Comparison of ENCODE assay signal across 1 cellular context in the genomic region with DNA sequence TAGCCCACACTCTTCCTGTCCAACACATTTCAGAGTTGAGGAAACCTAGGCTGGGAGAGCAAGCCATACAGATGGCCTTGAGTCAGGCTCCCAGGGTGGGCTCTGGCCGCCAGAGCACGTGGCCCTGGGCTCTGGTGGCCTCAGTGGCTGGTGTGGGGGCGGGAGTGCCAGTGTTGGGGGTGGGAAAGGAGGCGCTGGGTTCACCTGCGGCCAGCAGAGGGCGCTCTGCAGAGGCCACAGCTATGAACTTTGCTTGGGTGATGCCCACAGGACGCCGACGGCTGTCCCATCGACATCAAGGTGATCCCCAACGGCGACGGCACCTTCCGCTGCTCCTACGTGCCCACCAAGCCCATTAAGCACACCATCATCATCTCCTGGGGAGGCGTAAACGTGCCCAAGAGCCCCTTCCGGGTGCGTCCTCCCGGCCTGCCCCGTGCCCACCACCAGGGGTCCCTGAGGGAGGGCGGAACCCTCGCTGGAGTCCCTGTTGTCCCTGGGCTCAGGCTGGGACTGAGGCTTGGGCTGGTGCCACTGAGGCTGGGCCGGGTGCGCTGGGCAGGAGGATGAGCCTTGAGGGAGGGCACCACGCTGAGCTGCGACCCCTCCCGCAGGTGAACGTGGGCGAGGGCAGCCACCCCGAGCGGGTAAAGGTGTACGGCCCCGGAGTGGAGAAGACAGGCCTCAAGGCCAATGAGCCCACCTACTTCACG.
TF ChIP-seq lines count a peak whose summit lies in the region.

No MANE protein-coding gene starts in this region.

TF ChIP-seq in H1, 55 proteins besides CTCF, POLR2A, EP300 and RAD21:
- TF ChIP-seq, protein P1, sequence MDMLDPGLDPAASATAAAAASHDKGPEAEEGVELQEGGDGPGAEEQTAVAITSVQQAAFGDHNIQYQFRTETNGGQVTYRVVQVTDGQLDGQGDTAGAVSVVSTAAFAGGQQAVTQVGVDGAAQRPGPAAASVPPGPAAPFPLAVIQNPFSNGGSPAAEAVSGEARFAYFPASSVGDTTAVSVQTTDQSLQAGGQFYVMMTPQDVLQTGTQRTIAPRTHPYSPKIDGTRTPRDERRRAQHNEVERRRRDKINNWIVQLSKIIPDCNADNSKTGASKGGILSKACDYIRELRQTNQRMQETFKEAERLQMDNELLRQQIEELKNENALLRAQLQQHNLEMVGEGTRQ (IDR thresholded peaks at IDR 0.05; ENCODE audit: low read length), result peak; percentile 30; the same call in 1 of the 2 replicates
- TF ChIP-seq, protein P2, sequence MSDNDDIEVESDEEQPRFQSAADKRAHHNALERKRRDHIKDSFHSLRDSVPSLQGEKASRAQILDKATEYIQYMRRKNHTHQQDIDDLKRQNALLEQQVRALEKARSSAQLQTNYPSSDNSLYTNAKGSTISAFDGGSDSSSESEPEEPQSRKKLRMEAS (IDR thresholded peaks at IDR 0.05), result peak; percentile 96
- TF ChIP-seq YY1 (IDR thresholded peaks at IDR 0.05; ENCODE audit: low read depth, low read length), result 0 out of 2 replicates have a peak, but pooled peaks have one; percentile 12
- TF ChIP-seq TCF12 (IDR thresholded peaks at IDR 0.05; ENCODE audit: low read depth, low read length), result 0 out of 2 replicates have a peak, but pooled peaks have one; percentile 4
- no peak for TF ChIP-seq SP4 (IDR thresholded peaks at IDR 0.05; ENCODE audit: low read length)
- TF ChIP-seq SP1 (IDR thresholded peaks at IDR 0.05; ENCODE audit: low read depth, low read length), result 0 out of 2 replicates have a peak, but pooled peaks have one; percentile 5
- peak; percentile 98 for TF ChIP-seq EGR1 (IDR thresholded peaks at IDR 0.05; ENCODE audit: borderline replicate concordance, low read depth, low read length)
- peak; percentile 17; the same call in 1 of the 2 replicates for TF ChIP-seq CREB1 (IDR thresholded peaks at IDR 0.05)
- TF ChIP-seq, protein P3, sequence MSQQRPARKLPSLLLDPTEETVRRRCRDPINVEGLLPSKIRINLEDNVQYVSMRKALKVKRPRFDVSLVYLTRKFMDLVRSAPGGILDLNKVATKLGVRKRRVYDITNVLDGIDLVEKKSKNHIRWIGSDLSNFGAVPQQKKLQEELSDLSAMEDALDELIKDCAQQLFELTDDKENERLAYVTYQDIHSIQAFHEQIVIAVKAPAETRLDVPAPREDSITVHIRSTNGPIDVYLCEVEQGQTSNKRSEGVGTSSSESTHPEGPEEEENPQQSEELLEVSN (IDR thresholded peaks at IDR 0.05), result peak; percentile 84
- no peak for TF ChIP-seq ASH2L (IDR thresholded peaks at IDR 0.05; ENCODE audit: low read length)
- no peak for TF ChIP-seq ZNF274 (IDR thresholded peaks at IDR 0.05; ENCODE audit: borderline replicate concordance, extremely low read depth, low read length)
- no peak for TF ChIP-seq CEBPB (IDR thresholded peaks at IDR 0.05; ENCODE audit: low read depth, low read length)
- TF ChIP-seq FOSL1 (IDR thresholded peaks at IDR 0.05; ENCODE audit: insufficient read depth, low read depth, low read length), result peak; percentile 65; the same call in 1 of the 2 replicates
- TF ChIP-seq JUND (IDR thresholded peaks at IDR 0.05; ENCODE audit: low read length), result no peak
- no peak for TF ChIP-seq BRCA1 (IDR thresholded peaks at IDR 0.05; ENCODE audit: low read depth, low read length)
